ENCODE assay signal across 13 cellular contexts in the genomic region with DNA sequence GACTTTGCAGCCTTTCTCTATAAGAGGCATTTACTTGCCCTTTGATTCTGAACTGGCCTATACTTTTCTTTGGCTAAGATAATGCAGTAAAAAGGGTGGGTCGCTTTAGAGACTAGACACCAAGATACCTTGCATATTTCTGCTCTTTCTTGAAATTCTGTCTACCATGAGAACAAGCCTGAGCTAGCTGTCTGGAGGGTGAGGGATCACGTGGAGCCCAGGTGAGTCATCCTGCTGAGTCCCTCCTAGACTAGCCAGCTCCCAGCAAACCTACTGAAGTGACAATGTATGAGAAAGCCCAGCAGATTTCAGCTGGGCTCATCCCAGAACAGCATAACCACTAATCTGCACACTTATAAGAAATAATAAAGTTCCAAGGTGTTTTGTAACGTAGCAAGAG.
A peak's percentile ranks its signal among the peaks of the same experiment; 100 is the strongest.
DNase-seq lines count a peak whose midpoint lies in the region; TF ChIP-seq lines count a peak whose summit lies in the region.
"Had no signal": no experiment of that assay in that cellular context is flagged by ENCODE, and none has a peak within 500 bp of the region (broad histone marks: within the 10 kb centered on the region; RNA-seq: fewer than 3 reads in every experiment).

No MANE protein-coding gene starts in this region.

- peak; percentile 39 for DNase-seq in HS-27A (ENCODE audit: low read depth)
- DNase-seq in SW480 (ENCODE audit: low spot score), result peak; percentile 23
- DNase-seq in hepatocyte (ENCODE audit: low spot score), result peak; percentile 82
- DNase-seq in ureter (ENCODE audit: low spot score), result peak; percentile 53
- DNase-seq in NCI-H1694 (lab: John Stamatoyannopoulos, UW), result no peak
- no peak for DNase-seq in ascending aorta (ENCODE audit: low spot score in 2 of 2)
- DNase-seq in activated CD4-positive, alpha-beta memory T cell treated with anti-CD3 and anti-CD28 coated beads for 36 hours, result no peak
- DNase-seq: activated effector memory CD4-positive, alpha-beta T cell treated with anti-CD3 and anti-CD28 coated beads, Interleukin-2, amount 50 U/mL, for 16 hours; aorta; CD4-positive, CD25-positive, alpha-beta regulatory T cell; foreskin melanocyte; NCI-H2227 treated with DMSO at 0.1 percent for 48 hours; stimulated activated CD4-positive, alpha-beta T cell treated with anti-CD3 and anti-CD28 coated beads, Interleukin-12 subunit alpha, Interleukin-12 subunit beta, amount 100 ng/mL, for 4 hours had no signal

- no peak overlapping the region for H3K27ac Mint-ChIP-seq in activated CD4-positive, alpha-beta memory T cell treated with anti-CD3 and anti-CD28 coated beads for 36 hours
- H3K27ac Mint-ChIP-seq: CD4-positive, CD25-positive, alpha-beta regulatory T cell had no signal

- H3K4me1 ChIP-seq in hepatocyte (ENCODE audit: insufficient read depth) (no peaks in the 10 kb centered on the region), ascending aorta (no peaks in the 10 kb centered on the region)

- POLR2A ChIA-PET in activated CD4-positive, alpha-beta memory T cell treated with anti-CD3 and anti-CD28 coated beads for 36 hours (lab: Charles Lee), result no interaction called here

- CTCF ChIA-PET in activated CD4-positive, alpha-beta memory T cell treated with anti-CD3 and anti-CD28 coated beads for 36 hours (lab: Charles Lee), result no interaction called here

- no peaks in the 10 kb centered on the region for H3K4me1 Mint-ChIP-seq in activated CD4-positive, alpha-beta memory T cell treated with anti-CD3 and anti-CD28 coated beads for 36 hours (ENCODE audit: low read depth)
- H3K4me1 Mint-ChIP-seq: CD4-positive, CD25-positive, alpha-beta regulatory T cell had no signal

- H3K27me3 ChIP-seq in hepatocyte (no peaks in the 10 kb centered on the region), ascending aorta (no peaks in the 10 kb centered on the region)

- no peaks in the 10 kb centered on the region for H3K36me3 Mint-ChIP-seq in activated CD4-positive, alpha-beta memory T cell treated with anti-CD3 and anti-CD28 coated beads for 36 hours
- H3K36me3 Mint-ChIP-seq: CD4-positive, CD25-positive, alpha-beta regulatory T cell had no signal

- H3K4me2 ChIP-seq in hepatocyte, result no peak overlapping the region

- no peaks in the 10 kb centered on the region for H3K9me2 ChIP-seq in hepatocyte (replicated peaks; ENCODE audit: insufficient read depth)

- intact Hi-C loops in ascending aorta (cut with DNase I), result no loop called here
- intact Hi-C loops in activated CD4-positive, alpha-beta memory T cell treated with anti-CD3 and anti-CD28 coated beads for 36 hours (cut with micrococcal nuclease), result no loop called here

- peaks cover 2% of the 10 kb centered on the region for H3K27me3 Mint-ChIP-seq in activated CD4-positive, alpha-beta memory T cell treated with anti-CD3 and anti-CD28 coated beads for 36 hours

- H3K36me3 ChIP-seq in hepatocyte (replicated peaks; ENCODE audit: insufficient read depth, low read depth) (no peaks in the 10 kb centered on the region), ascending aorta (no peaks in the 10 kb centered on the region)

- TF ChIP-seq CTCF in hepatocyte (IDR thresholded peaks at IDR 0.05; ENCODE audit: poor library complexity) (no peak), ascending aorta (IDR thresholded peaks at IDR 0.05) (no peak)

- H2AFZ ChIP-seq in hepatocyte, result no peak overlapping the region

- H4K20me1 ChIP-seq in hepatocyte (ENCODE audit: insufficient read depth, poor library complexity, severe bottlenecking), result no peaks in the 10 kb centered on the region

- H3K4me3 ChIP-seq in hepatocyte (no peak overlapping the region), ascending aorta (no peak overlapping the region)

- H3K4me3 Mint-ChIP-seq in activated CD4-positive, alpha-beta memory T cell treated with anti-CD3 and anti-CD28 coated beads for 36 hours, result no peak overlapping the region
- H3K4me3 Mint-ChIP-seq: CD4-positive, CD25-positive, alpha-beta regulatory T cell had no signal

- peaks cover 3% of the 10 kb centered on the region for H3K9me3 Mint-ChIP-seq in activated CD4-positive, alpha-beta memory T cell treated with anti-CD3 and anti-CD28 coated beads for 36 hours

- 42% methylated on average over 3 of the region's 3 CpGs for WGBS in hepatocyte (ENCODE audit: low lambda C conversion rate, missing lambda C conversion rate)

- no peaks in the 10 kb centered on the region for H3K79me2 ChIP-seq in hepatocyte

- no peaks in the 10 kb centered on the region for H3K9me3 ChIP-seq in hepatocyte (ENCODE audit: low read depth)
- H3K9me3 ChIP-seq in ascending aorta, result no peaks in the 10 kb centered on the region

- H3K27ac ChIP-seq in hepatocyte (peak overlapping the region; percentile 61), ascending aorta (no peak overlapping the region)

Comparison
In these comparisons a context has a peak if more than half of its experiments do, and no peak if none do; other contexts are left out.
1. DNase-seq: peak in HS-27A (single experiment), SW480 (single experiment), hepatocyte (single experiment) and ureter (single experiment); none in NCI-H1694 (single experiment), ascending aorta (0 of 2) and activated CD4-positive, alpha-beta memory T cell treated with anti-CD3 and anti-CD28 coated beads for 36 hours (single experiment).